In genomic region chr7:99631311-99632109, GRCh38 we compare ENCODE assay signal across 8 cellular contexts. TPM values are rescaled to one million over a fixed set of nuclear protein-coding genes. Genes with fewer than 3 reads are reported as not detected.
DNase-seq lines count a peak whose midpoint lies in the region; ATAC-seq and TF ChIP-seq lines count a peak whose summit lies in the region.

No MANE protein-coding gene starts in this region.

- no peak overlapping the region for H3K27ac ChIP-seq in IMR-90 (ENCODE audit: insufficient read depth, low read length)
- H3K27ac ChIP-seq in right cardiac atrium (ENCODE audit: low read length), result no peak overlapping the region
- no peak overlapping the region for H3K27ac ChIP-seq in testis

- ATAC-seq in IMR-90 (ENCODE audit: low read depth) (peak; percentile 63), right cardiac atrium (peak; percentile 69 to 79), HG02759 (IDR thresholded peaks at IDR 0.05; ENCODE audit: unreplicated experiment) (no peak)
- ATAC-seq in activated T-cell treated with anti-CD3 and anti-CD28 coated beads, Interleukin-2, amount 50 U/mL, for 72 hours (replicated peaks in 1 of 2), result peak; percentile 91 to 95

- no peak overlapping the region for H3K56ac ChIP-seq in IMR-90 (ENCODE audit: extremely low read depth, insufficient read depth, low read length)

- H2BK120ac ChIP-seq in IMR-90 (ENCODE audit: low read depth, low read length), result no peak overlapping the region

- no peak overlapping the region for H3K23ac ChIP-seq in IMR-90 (ENCODE audit: low read depth, low read length)

- H2BK5ac ChIP-seq in IMR-90 (ENCODE audit: low read depth, low read length, poor library complexity, severe bottlenecking), result no peak overlapping the region

- no peak overlapping the region for H3K4ac ChIP-seq in IMR-90 (ENCODE audit: low read depth, low read length)

- no peak overlapping the region for H4K91ac ChIP-seq in IMR-90 (ENCODE audit: insufficient read depth, low read depth, low read length)

- no peaks in the 10 kb centered on the region for H3K9me3 Mint-ChIP-seq in activated T-cell treated with anti-CD3 and anti-CD28 coated beads, Interleukin-2, amount 50 U/mL, for 72 hours

- H3K27me3 ChIP-seq in IMR-90 (ENCODE audit: control insufficient read depth, insufficient read depth, low read length) (no peaks in the 10 kb centered on the region), right cardiac atrium (ENCODE audit: control insufficient read depth, insufficient read depth) (no peaks in the 10 kb centered on the region), testis (no peaks in the 10 kb centered on the region)

- dilution Hi-C loops in IMR-90 (cut with HindIII; ENCODE audit: low sequenced_read_pairs, unreplicated experiment), result no loop called here

- H3K9ac ChIP-seq in IMR-90 (ENCODE audit: low read depth, low read length), result no peak overlapping the region

- peaks cover 35% of the 10 kb centered on the region for H3K36me3 ChIP-seq in IMR-90 (ENCODE audit: control insufficient read depth, insufficient read depth, low read length)
- H3K36me3 ChIP-seq in testis (ENCODE audit: low read depth, missing control alignments), result no peaks in the 10 kb centered on the region

- H2BK15ac ChIP-seq in IMR-90 (ENCODE audit: low read depth, low read length), result no peak overlapping the region

- in situ Hi-C loops in IMR-90 (cut with MboI; ENCODE audit: low sequenced_read_pairs), result no loop called here

- no peak overlapping the region for H2BK20ac ChIP-seq in IMR-90 (ENCODE audit: low read depth, low read length)

- H3K9me1 ChIP-seq in IMR-90 (ENCODE audit: insufficient read depth, low read length), result no peaks in the 10 kb centered on the region

- H2AK9ac ChIP-seq in IMR-90 (replicated peaks; ENCODE audit: low read depth, low read length, poor library complexity), result no peak overlapping the region

- H4K20me1 ChIP-seq in IMR-90 (ENCODE audit: insufficient read depth, low read length), result peaks cover 11% of the 10 kb centered on the region; the same call in 1 of the 2 replicates

- POLR2A ChIA-PET in IMR-90 (lab: Charles Lee; ENCODE audit: unreplicated experiment), result no interaction called here

- H3K4me1 ChIP-seq in IMR-90 (ENCODE audit: control insufficient read depth, insufficient read depth, low read length), result no peaks in the 10 kb centered on the region
- no peaks in the 10 kb centered on the region for H3K4me1 ChIP-seq in right cardiac atrium (ENCODE audit: control insufficient read depth, insufficient read depth, low read length)
- no peaks in the 10 kb centered on the region for H3K4me1 ChIP-seq in testis

- WGBS in IMR-90 (ENCODE audit: extremely low coverage in 2 of 2, insufficient read length in 1 of 2), 2 experiments, result 69% methylated on average over 5 of the region's 8 CpGs; no CpG with 5 or more reads in 1 of the 2 experiments
- WGBS in right cardiac atrium, result 33% methylated on average over 8 of the region's 8 CpGs
- 46 to 55% methylated on average over 7 to 8 of the region's 8 CpGs for WGBS in testis, 2 donors

- H3K18ac ChIP-seq in IMR-90 (ENCODE audit: low read depth, low read length), result no peak overlapping the region

- no peak overlapping the region for H4K5ac ChIP-seq in IMR-90 (ENCODE audit: low read depth, low read length)

- TF ChIP-seq POLR2A in IMR-90 (IDR thresholded peaks at IDR 0.05; ENCODE audit: low read depth, low read length) (no peak), testis (IDR thresholded peaks at IDR 0.05) (no peak)

- H3K9me3 ChIP-seq in IMR-90 (ENCODE audit: control insufficient read depth, insufficient read depth, low read length) (no peaks in the 10 kb centered on the region), right cardiac atrium (ENCODE audit: control insufficient read depth, low read length) (no peaks in the 10 kb centered on the region), testis (no peaks in the 10 kb centered on the region)

- H3K4me1 Mint-ChIP-seq in activated T-cell treated with anti-CD3 and anti-CD28 coated beads, Interleukin-2, amount 50 U/mL, for 72 hours (ENCODE audit: low read depth), result peaks cover 72% of the 10 kb centered on the region

- no TSS peak for BruUV-seq in IMR-90 (replicated peaks; lab: Mats Ljungman, UMichigan)

- H3K79me1 ChIP-seq in IMR-90 (ENCODE audit: low read depth in 1 of 2, low read length in 2 of 2), result peaks cover 3 to 14% of the 10 kb centered on the region in 2 experiments

- H3K4me3 Mint-ChIP-seq in activated T-cell treated with anti-CD3 and anti-CD28 coated beads, Interleukin-2, amount 50 U/mL, for 72 hours, result peak overlapping the region; percentile 53 to 66

- CTCF ChIA-PET in IMR-90 (lab: Yijun Ruan, JAX), result interaction anchor here (0.6 to 0.9 kb wide), 2 partner anchors 106 to 234 kb away, joined by 4 to 5 read pairs; no protein-coding TSS in a partner anchor

- no peak overlapping the region for H2AFZ ChIP-seq in IMR-90 (replicated peaks; ENCODE audit: low read length, poor library complexity)

- intact Hi-C loops in IMR-90 (cut with micrococcal nuclease) (loop anchor here (10.0 kb wide), 1 partner anchor 263 kb away; no protein-coding TSS in a partner anchor), right cardiac atrium (cut with DNase I) (no loop called here), testis (cut with DNase I; ENCODE audit: low total_unique reads) (no loop called here), posterior vena cava (cut with DNase I) (no loop called here)

- no peak for TF ChIP-seq RAD21 in IMR-90 (IDR thresholded peaks at IDR 0.05; ENCODE audit: low read length)

- peak overlapping the region; percentile 92 for H3K27ac Mint-ChIP-seq in activated T-cell treated with anti-CD3 and anti-CD28 coated beads, Interleukin-2, amount 50 U/mL, for 72 hours

- H2AK5ac ChIP-seq in IMR-90 (ENCODE audit: low read depth, low read length), result no peak overlapping the region

- H3K4me3 ChIP-seq in IMR-90 (ENCODE audit: insufficient read depth, low read depth, low read length), result no peak overlapping the region
- H3K4me3 ChIP-seq in right cardiac atrium (ENCODE audit: low read length), result no peak overlapping the region
- H3K4me3 ChIP-seq in testis, result no peak overlapping the region

- H3K36me3 Mint-ChIP-seq in activated T-cell treated with anti-CD3 and anti-CD28 coated beads, Interleukin-2, amount 50 U/mL, for 72 hours (ENCODE audit: insufficient read depth in 2 of 2), result peaks cover 19 to 37% of the 10 kb centered on the region in 2 donors

- no peaks in the 10 kb centered on the region for H3K27me3 Mint-ChIP-seq in activated T-cell treated with anti-CD3 and anti-CD28 coated beads, Interleukin-2, amount 50 U/mL, for 72 hours (ENCODE audit: low read depth)

- no peak overlapping the region for H3K14ac ChIP-seq in IMR-90 (replicated peaks; ENCODE audit: low read depth, low read length)

- no peak overlapping the region for H3K4me2 ChIP-seq in IMR-90 (ENCODE audit: low read depth, low read length)

- no peak overlapping the region for H4K8ac ChIP-seq in IMR-90 (ENCODE audit: low read depth in 2 of 2, low read length in 2 of 2)

- peak; percentile 34 for DNase-seq in Ammon's horn (ENCODE audit: low spot score)
- DNase-seq in IMR-90, result peak; percentile 13
- DNase-seq in activated T-cell treated with anti-CD3 and anti-CD28 coated beads, Interleukin-2, amount 50 U/mL, for 72 hours, result peak; percentile 42 to 52
- DNase-seq in right cardiac atrium, result no peak
- peak; percentile 61 for DNase-seq in testis
- DNase-seq in posterior vena cava (ENCODE audit: low spot score), result no peak
- no peak for DNase-seq in NCI-H128 (lab: John Stamatoyannopoulos, UW; ENCODE audit: unreplicated experiment)

- TF ChIP-seq CTCF in IMR-90 (conservative IDR thresholded peaks at IDR 0.05; ENCODE audit: low read depth, low read length) (0 out of 2 replicates have a peak, but pooled peaks have one; percentile 17), testis (IDR thresholded peaks at IDR 0.05) (no peak)

TF ChIP-seq in IMR-90, 13 proteins besides CTCF, POLR2A, EP300 and RAD21:
- 0 out of 2 replicates have a peak, but pooled peaks have one; percentile 6 for TF ChIP-seq SMC3 (IDR thresholded peaks at IDR 0.05; ENCODE audit: low read depth, low read length)
- TF ChIP-seq NFE2L2 (IDR thresholded peaks at IDR 0.05; ENCODE audit: low read depth, low read length), result no peak

RNA-seq across cellular contexts. Expression of gene ZSCAN25, which starts 14.8 kb away (rescaled TPM):
- 9.0 and 9.2 TPM in 2 replicates for total RNA-seq in IMR-90 (2012; rRNA removed)
- 6.2 TPM in 2 replicates for polyA plus RNA-seq in IMR-90 (2012; rRNA removed)
- polyA plus RNA-seq in IMR-90 (2012; cell fraction: cytosol; rRNA removed), result 4.7 and 5.4 TPM in 2 replicates
- polyA plus RNA-seq in IMR-90 (2012; cell fraction: nucleus; rRNA removed; ENCODE audit: low replicate concordance), result 14.3 and 16.5 TPM in 2 replicates
- 10 to 100 TPM; 32.4 to 35.6 TPM for total RNA-seq in activated T-cell treated with anti-CD3 and anti-CD28 coated beads, Interleukin-2, amount 50 U/mL, for 72 hours
- 1 to 10 TPM; 8.1 to 9.6 (median 8.6) TPM for total RNA-seq in right cardiac atrium
- polyA plus RNA-seq in right cardiac atrium, result 3.8 TPM
- total RNA-seq in testis, result 10 to 100 TPM; 31.0 to 36.0 TPM
- polyA plus RNA-seq in testis (ENCODE audit: insufficient read depth, low read depth, low replicate concordance), result 14.1 TPM
- 10 to 100 TPM; 10.9 to 12.4 TPM for total RNA-seq in posterior vena cava

RNA-seq across cellular contexts. Expression of gene TMEM225B, which starts 33.4 kb away (rescaled TPM):
- total RNA-seq in IMR-90 (2012; rRNA removed) (0.54 and 0.56 TPM in 2 replicates), right cardiac atrium (under 1 TPM; 0.21 to 0.40 (median 0.37) TPM), testis (10 to 100 TPM; 57.0 to 62.1 TPM), posterior vena cava (1 to 10 TPM in 1 of 2 donors, under 1 TPM in 1; 0.57 to 2.0 TPM)
- polyA plus RNA-seq in IMR-90 (2012; rRNA removed) (0.27 and 0.32 TPM in 2 replicates), right cardiac atrium (0.41 TPM), testis (ENCODE audit: insufficient read depth, low read depth, low replicate concordance) (406 TPM)
- 0.27 and 0.42 TPM in 2 replicates for polyA plus RNA-seq in IMR-90 (2012; cell fraction: cytosol; rRNA removed)
- polyA plus RNA-seq in IMR-90 (2012; cell fraction: nucleus; rRNA removed; ENCODE audit: low replicate concordance), result 0.78 and 1.5 TPM in 2 replicates
- 1 to 10 TPM; 2.5 to 4.3 TPM for total RNA-seq in activated T-cell treated with anti-CD3 and anti-CD28 coated beads, Interleukin-2, amount 50 U/mL, for 72 hours

RNA-seq across cellular contexts. Expression of gene CYP3A5, which starts 48.3 kb away (rescaled TPM):
- total RNA-seq in IMR-90 (2012; rRNA removed) (not detected in 2 replicates), right cardiac atrium (under 1 TPM in 1 of 4 donors, not detected in 3; 0.84 TPM), testis (under 1 TPM; 0.12 to 0.63 TPM), posterior vena cava (1 to 10 TPM in 1 of 2 donors, under 1 TPM in 1; 0.62 to 1.8 TPM)
- polyA plus RNA-seq in IMR-90 (2012; rRNA removed) (not detected in 2 replicates), right cardiac atrium (0.09 TPM), testis (ENCODE audit: insufficient read depth, low read depth, low replicate concordance) (0.55 TPM)
- polyA plus RNA-seq in IMR-90 (2012; cell fraction: cytosol; rRNA removed), result not detected in 2 replicates
- 0.23 TPM in 1 of 2 replicates, not detected in the other for polyA plus RNA-seq in IMR-90 (2012; cell fraction: nucleus; rRNA removed; ENCODE audit: low replicate concordance)
- under 1 TPM in 1 of 2 donors, not detected in 1; 0.36 TPM for total RNA-seq in activated T-cell treated with anti-CD3 and anti-CD28 coated beads, Interleukin-2, amount 50 U/mL, for 72 hours

Comparison
In these comparisons a context has a peak if more than half of its experiments do, and no peak if none do; other contexts are left out.
1. DNase-seq: peak in Ammon's horn (single experiment), IMR-90 (single experiment), activated T-cell treated with anti-CD3 and anti-CD28 coated beads, Interleukin-2, amount 50 U/mL, for 72 hours (2 of 2) and testis (single experiment); none in right cardiac atrium (0 of 3), posterior vena cava (single experiment) and NCI-H128 (single experiment).
2. RNA of gene TMEM225B, which starts 33.4 kb away (total RNA-seq): 57.0 to 62.1 TPM in testis; 2.5 to 4.3 TPM in activated T-cell treated with anti-CD3 and anti-CD28 coated beads, Interleukin-2, amount 50 U/mL, for 72 hours, 0.57 to 2.0 TPM in posterior vena cava, 0.54 to 0.56 TPM in IMR-90 and 0.21 to 0.40 TPM in right cardiac atrium; every median in the first group is over 10 times any median in the second.